In genomic region chr1:181021155-181021554, GRCh38 we compare ENCODE assay signal across 8 cellular contexts. TPM values are rescaled to one million over a fixed set of nuclear protein-coding genes. Genes with fewer than 3 reads are reported as not detected.
DNase-seq lines count a peak whose midpoint lies in the region; ATAC-seq, FAIRE-seq and TF ChIP-seq lines count a peak whose summit lies in the region.

No MANE protein-coding gene starts in this region.

- BruUV-seq in PC-9 (replicated peaks; lab: Mats Ljungman, UMichigan) = no TSS peak

- TF ChIP-seq POLR2A in prostate gland (IDR thresholded peaks at IDR 0.05) = no peak

- peaks cover 8% of the 10 kb centered on the region; the same call in 1 of the 2 replicates for H3F3A ChIP-seq in PC-9 (ENCODE audit: insufficient read depth, low read depth)

- no peaks in the 10 kb centered on the region for H3K9me3 ChIP-seq in PC-9 (ENCODE audit: insufficient read depth, low read depth)
- H3K9me3 ChIP-seq in mucosa of descending colon = no peaks in the 10 kb centered on the region
- H3K9me3 ChIP-seq in prostate gland = no peaks in the 10 kb centered on the region

- no peak for DNase-seq in GM06990 (ENCODE audit: extremely low read depth, insufficient read length)
- no peak for DNase-seq in PC-9
- no peak for DNase-seq in epithelial cell of esophagus (ENCODE audit: low read depth)
- no peak for DNase-seq in mucosa of descending colon
- no peak for DNase-seq in RCC 7860 (ENCODE audit: low spot score)
- no peak for DNase-seq in prostate gland (ENCODE audit: low spot score)

- FAIRE-seq in RCC 7860 (lab: Jason Lieb, UNC) = no peak

- TF ChIP-seq CTCF in GM06990 (IDR thresholded peaks at IDR 0.05; ENCODE audit: insufficient read depth, low read length, poor library complexity, severe bottlenecking) (no peak), PC-9 (conservative IDR thresholded peaks at IDR 0.05) (no peak), epithelial cell of esophagus (IDR thresholded peaks at IDR 0.05; ENCODE audit: insufficient read depth, low read depth, low read length, missing control alignments) (no peak), mucosa of descending colon (IDR thresholded peaks at IDR 0.05) (no peak), prostate gland (IDR thresholded peaks at IDR 0.05) (no peak)

- CTCF ChIA-PET in PC-9 (lab: Charles Lee) = interaction anchor here (1.1 to 1.3 kb wide), 2 partner anchors 139 to 144 kb away, joined by 4 to 12 read pairs; no protein-coding TSS in a partner anchor

- H2AFZ ChIP-seq in PC-9 = no peak overlapping the region

- intact Hi-C loops in PC-9 (cut with micrococcal nuclease; ENCODE audit: unreplicated experiment) (loop anchor here (5.0 kb wide), 2 partner anchors 129 to 136 kb away; no protein-coding TSS in a partner anchor), mucosa of descending colon (cut with DNase I, micrococcal nuclease) (no loop called here), prostate gland (cut with DNase I) (loop anchor here (10.0 kb wide), 1 partner anchor 386 kb away; the partner anchor contains the start of gene XPR1)

- H3K79me2 ChIP-seq in PC-9 (ENCODE audit: low read depth) = peaks cover 60% of the 10 kb centered on the region

- H3K4me1 ChIP-seq in PC-9 (replicated peaks; ENCODE audit: insufficient read depth) (peaks cover 18% of the 10 kb centered on the region), rectal smooth muscle tissue (ENCODE audit: control insufficient read depth, insufficient read depth, low read length) (peaks cover 2% of the 10 kb centered on the region), mucosa of descending colon (ENCODE audit: low read depth) (peaks cover 14% of the 10 kb centered on the region), prostate gland (replicated peaks) (no peaks in the 10 kb centered on the region)

- H3K27me3 ChIP-seq in GM06990 (replicated peaks; ENCODE audit: control insufficient read depth, insufficient read depth, low read length) (no peaks in the 10 kb centered on the region), PC-9 (ENCODE audit: insufficient read depth, low read depth) (no peaks in the 10 kb centered on the region), rectal smooth muscle tissue (ENCODE audit: control insufficient read depth, insufficient read depth, low read length) (no peaks in the 10 kb centered on the region), prostate gland (replicated peaks; ENCODE audit: insufficient read depth) (no peaks in the 10 kb centered on the region)

- H3K9me2 ChIP-seq in PC-9 (ENCODE audit: insufficient read depth) = no peaks in the 10 kb centered on the region

- peak overlapping the region; percentile 83 for H3K4me2 ChIP-seq in PC-9

- H3K4me3 ChIP-seq in GM06990 (replicated peaks; ENCODE audit: low read depth, low read length) (peak overlapping the region; percentile 83), PC-9 (peak overlapping the region; percentile 63), epithelial cell of esophagus (ENCODE audit: low read length) (peak overlapping the region; percentile 95), rectal smooth muscle tissue (ENCODE audit: low read length) (peak overlapping the region; percentile 76), mucosa of descending colon (no peak overlapping the region), prostate gland (peak overlapping the region in 1 of 2 donors; percentile 91)

- ATAC-seq in mucosa of descending colon (no peak), HG02571 (IDR thresholded peaks at IDR 0.05; ENCODE audit: unreplicated experiment) (no peak)

- H3K27ac ChIP-seq in PC-9 (peak overlapping the region; percentile 62), rectal smooth muscle tissue (ENCODE audit: low read depth, low read length) (no peak overlapping the region), prostate gland (peak overlapping the region in 1 of 2 donors; percentile 79)

- POLR2A ChIA-PET in PC-9 (lab: Charles Lee; ENCODE audit: unreplicated experiment) = no interaction called here

- H4K20me1 ChIP-seq in PC-9 (ENCODE audit: insufficient read depth) = peaks cover 36% of the 10 kb centered on the region

- no peak overlapping the region for H3K9ac ChIP-seq in rectal smooth muscle tissue (ENCODE audit: low read length)

- peaks cover 2% of the 10 kb centered on the region for H3K36me3 ChIP-seq in GM06990 (ENCODE audit: control insufficient read depth, insufficient read depth, low read length)
- 0 out of 2 replicates have a peak, but pooled peaks cover 5% of the 10 kb centered on the region for H3K36me3 ChIP-seq in PC-9 (ENCODE audit: low read depth)
- H3K36me3 ChIP-seq in rectal smooth muscle tissue (ENCODE audit: control insufficient read depth, insufficient read depth, low read length) = no peaks in the 10 kb centered on the region
- no peaks in the 10 kb centered on the region for H3K36me3 ChIP-seq in mucosa of descending colon (ENCODE audit: low read depth)
- H3K36me3 ChIP-seq in prostate gland = no peaks in the 10 kb centered on the region

- WGBS in prostate gland = 38% methylated on average over 3 of the region's 3 CpGs

RNA-seq across cellular contexts. Expression of gene STX6, which starts 1.5 kb away (rescaled TPM):
- total RNA-seq in PC-9 (2021) (23.0 and 25.2 TPM in 2 replicates), mucosa of descending colon (10 to 100 TPM; 15.0 to 15.3 (median 15.3) TPM), prostate gland (10 to 100 TPM; 22.8 to 28.1 TPM)

RNA-seq across cellular contexts. Expression of gene MR1, which starts 12.6 kb away (rescaled TPM):
- total RNA-seq in PC-9 (2021) (11.2 and 15.5 TPM in 2 replicates), mucosa of descending colon (10 to 100 TPM in 1 of 3 donors, 1 to 10 TPM in 2; 3.3 to 14.6 (median 7.4) TPM), prostate gland (10 to 100 TPM; 14.3 to 17.5 TPM)

Comparison
In these comparisons a context has a peak if more than half of its experiments do, and no peak if none do; other contexts are left out.
1. intact Hi-C loops: an anchor here in PC-9 (5.0 kb wide) and prostate gland (10.0 kb wide); none called in mucosa of descending colon.